5 cellular contexts compared by ENCODE assay signal in genomic region chr1:11904156-11904555, GRCh38. TPM values are rescaled to one million over a fixed set of nuclear protein-coding genes. Genes with fewer than 3 reads are reported as not detected.
"Had no signal": no experiment of that assay in that cellular context is flagged by ENCODE, and none has a peak within 500 bp of the region (broad histone marks: within the 10 kb centered on the region; RNA-seq: fewer than 3 reads in every experiment).

No MANE protein-coding gene starts in this region.

RNA-seq across cellular contexts. Expression of gene NPPB, which starts 45.4 kb away (rescaled TPM):
- total RNA-seq: GM23338, HT-29, IMR-90 had no signal
- polyA plus RNA-seq: IMR-90 had no signal

RNA-seq across cellular contexts. Expression of gene NPPA, which starts 56.6 kb away (rescaled TPM):
- total RNA-seq: GM23338, H1, H9, HT-29, IMR-90 had no signal
- polyA plus RNA-seq: H1, IMR-90 had no signal
